8 cellular contexts compared by ENCODE assay signal in the genomic region with DNA sequence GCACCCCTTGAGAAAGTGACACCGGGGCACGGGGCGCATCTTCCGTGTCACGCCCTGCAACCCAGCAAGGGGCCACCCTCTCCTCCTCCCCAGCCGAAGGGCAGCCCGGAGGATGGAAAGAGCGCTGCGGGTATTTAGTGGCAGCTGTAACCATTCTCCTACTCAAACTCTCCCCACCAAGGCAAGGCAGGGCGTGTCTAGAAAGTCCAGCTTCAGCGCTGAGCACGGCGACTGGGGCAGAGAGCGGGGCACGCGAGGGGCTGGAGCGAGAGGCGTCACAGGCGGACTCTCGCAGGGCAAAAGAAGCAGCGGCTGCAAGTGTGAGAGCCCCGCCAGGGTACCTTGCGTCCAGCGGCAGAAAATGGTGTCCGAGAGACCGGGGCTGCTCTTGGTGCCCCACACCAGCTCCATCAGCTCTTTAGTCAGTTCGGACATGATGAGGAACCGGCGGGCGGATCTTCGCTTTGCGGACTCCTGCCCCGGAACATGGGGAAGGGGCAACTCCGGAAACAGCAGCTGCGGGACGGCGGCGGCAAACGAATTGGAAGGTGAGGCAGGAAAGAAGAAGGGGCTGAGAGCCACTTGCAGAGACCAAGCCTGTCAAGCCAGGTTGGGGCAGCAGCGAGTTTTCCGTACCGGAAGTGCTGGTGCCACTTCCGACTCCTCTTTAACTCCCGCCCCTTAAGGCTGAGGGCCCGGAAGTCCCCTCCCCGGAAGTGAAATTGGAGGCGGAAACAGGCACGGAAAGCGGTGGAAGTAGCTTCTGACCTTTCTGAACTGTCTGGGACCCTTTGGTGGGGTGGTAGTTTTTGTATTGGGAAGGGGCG. TPM values are rescaled to one million over a fixed set of nuclear protein-coding genes. Genes with fewer than 3 reads are reported as not detected.
DNase-seq lines count a peak whose midpoint lies in the region; ATAC-seq and TF ChIP-seq lines count a peak whose summit lies in the region.

A gene (minus strand): TSS at position 643 of the 827 bp plus-strand sequence. CDS start 208 bp downstream, at position 435.

- peak within 1 kb of the TSS; percentile 74 to 84 for H3K4me3 ChIP-seq in right atrium auricular region
- peak within 1 kb of the TSS; percentile 80 for H3K4me3 ChIP-seq in psoas muscle
- peak within 1 kb of the TSS; percentile 93 for H3K4me3 ChIP-seq in urinary bladder (ENCODE audit: low read depth, low read length)

- peaks cover 0 to 43% of the 10 kb centered on the region in 2 donors for H3K4me1 ChIP-seq in right atrium auricular region
- peaks cover 16% of the 10 kb centered on the region for H3K4me1 ChIP-seq in psoas muscle
- no peaks in the 10 kb centered on the region for H3K4me1 ChIP-seq in urinary bladder (ENCODE audit: insufficient read depth)

- H3K9me3 Mint-ChIP-seq in T-helper 1 cell treated with Interleukin-12 subunit alpha and Interleukin-12 subunit beta and Interleukin-4 antibody, amounts not matched to agents 30 μg/mL and 1 μg/mL, for 36 hours, result peaks cover 4% of the 10 kb centered on the region

- H3K9me3 ChIP-seq in right atrium auricular region, result no peaks in the 10 kb centered on the region
- no peaks in the 10 kb centered on the region for H3K9me3 ChIP-seq in psoas muscle

- intact Hi-C loops in psoas muscle (cut with DNase I), result no loop called here

- peaks cover 20% of the 10 kb centered on the region for H3K27me3 Mint-ChIP-seq in T-helper 1 cell treated with Interleukin-12 subunit alpha and Interleukin-12 subunit beta and Interleukin-4 antibody, amounts not matched to agents 30 μg/mL and 1 μg/mL, for 36 hours (ENCODE audit: low read depth)

- peak; percentile 93 for ATAC-seq in HG02678 (IDR thresholded peaks at IDR 0.05; ENCODE audit: unreplicated experiment)
- peak; percentile 96 to 99 (median 99) for ATAC-seq in psoas muscle

- in situ Hi-C loops in GM13976 (cut with MboI; ENCODE audit: low sequenced_read_pairs, unreplicated experiment), result no loop called here

- H3K27ac ChIP-seq in angular gyrus (ENCODE audit: low read depth, low read length) (peak within 1 kb of the TSS; percentile 58), right atrium auricular region (peak within 1 kb of the TSS; percentile 73 to 76), psoas muscle (peak within 1 kb of the TSS; percentile 77), urinary bladder (ENCODE audit: low read depth) (peak within 1 kb of the TSS; percentile 19)

- H3K27me3 ChIP-seq in right atrium auricular region (no peaks in the 10 kb centered on the region), psoas muscle (ENCODE audit: insufficient read depth in 3 of 3, low read length in 2 of 3) (peaks cover 0 to 20% (median 0%) of the 10 kb centered on the region in 3 donors)

- H3K27ac Mint-ChIP-seq in T-helper 1 cell treated with Interleukin-12 subunit alpha and Interleukin-12 subunit beta and Interleukin-4 antibody, amounts not matched to agents 30 μg/mL and 1 μg/mL, for 36 hours, result peak within 1 kb of the TSS; percentile 94

- H3K4me3 Mint-ChIP-seq in T-helper 1 cell treated with Interleukin-12 subunit alpha and Interleukin-12 subunit beta and Interleukin-4 antibody, amounts not matched to agents 30 μg/mL and 1 μg/mL, for 36 hours, result peak within 1 kb of the TSS; percentile 99

- TF ChIP-seq CTCF in GM13976 (IDR thresholded peaks at IDR 0.05; ENCODE audit: borderline replicate concordance, control extremely low read depth, extremely low read depth, insufficient read depth, missing control alignments) (no peak), right atrium auricular region (IDR thresholded peaks at IDR 0.05) (peak in 1 of 2 donors; percentile 8), psoas muscle (IDR thresholded peaks at IDR 0.05) (no peak)

- H3K36me3 ChIP-seq in right atrium auricular region, result no peaks in the 10 kb centered on the region
- H3K36me3 ChIP-seq in psoas muscle (ENCODE audit: insufficient read depth in 1 of 2, low read depth in 1 of 2), result no peaks in the 10 kb centered on the region
- H3K36me3 ChIP-seq in urinary bladder (ENCODE audit: insufficient read depth), result no peaks in the 10 kb centered on the region

- H3K4me1 Mint-ChIP-seq in T-helper 1 cell treated with Interleukin-12 subunit alpha and Interleukin-12 subunit beta and Interleukin-4 antibody, amounts not matched to agents 30 μg/mL and 1 μg/mL, for 36 hours (ENCODE audit: low read depth), result peaks cover 35% of the 10 kb centered on the region

- DNase-seq in GM13976 (ENCODE audit: low spot score) (peak; percentile 76), NCI-H128 (lab: John Stamatoyannopoulos, UW; ENCODE audit: unreplicated experiment) (peak; percentile 30), right atrium auricular region (ENCODE audit: low spot score) (peak; percentile 68), psoas muscle (peak; percentile 80 to 89)

- H3K36me3 Mint-ChIP-seq in T-helper 1 cell treated with Interleukin-12 subunit alpha and Interleukin-12 subunit beta and Interleukin-4 antibody, amounts not matched to agents 30 μg/mL and 1 μg/mL, for 36 hours (ENCODE audit: low read depth), result peaks cover 16% of the 10 kb centered on the region

- 0 to 1% (median 0%) methylated on average over 47 to 50 of the region's 50 CpGs for WGBS in psoas muscle, 3 donors
- WGBS in urinary bladder, result under 1% methylated on average over 50 of the region's 50 CpGs

RNA-seq across cellular contexts. Expression of the gene that starts here (rescaled TPM):
- 10 to 100 TPM; 15.1 to 15.3 TPM for total RNA-seq in right atrium auricular region
- 10 to 100 TPM in 1 of 4 donors, 1 to 10 TPM in 3; 7.7 to 11.1 (median 9.3) TPM for total RNA-seq in psoas muscle
- polyA plus RNA-seq in psoas muscle, result 10 to 100 TPM in 2 of 3 donors, 1 to 10 TPM in 1; 6.1 to 17.5 (median 12.1) TPM
- total RNA-seq in urinary bladder, result 70.7 TPM
- polyA plus RNA-seq in urinary bladder, result 23.6 TPM

Comparison
In these comparisons a context has a peak if more than half of its experiments do, and no peak if none do; other contexts are left out.
1. Peak in every context shown above with its lines: DNase-seq, ATAC-seq, H3K4me3 ChIP-seq and H3K27ac ChIP-seq.
2. DNase-seq: peak in every context shown above with its lines; median percentile 84 in psoas muscle; 76 in GM13976; 68 in right atrium auricular region; 30 in NCI-H128.
3. H3K27ac ChIP-seq: peak in every context shown above with its lines; median percentile 77 in psoas muscle; 74 in right atrium auricular region; 58 in angular gyrus; 19 in urinary bladder.